23 cellular contexts compared by ENCODE assay signal in the genomic region with DNA sequence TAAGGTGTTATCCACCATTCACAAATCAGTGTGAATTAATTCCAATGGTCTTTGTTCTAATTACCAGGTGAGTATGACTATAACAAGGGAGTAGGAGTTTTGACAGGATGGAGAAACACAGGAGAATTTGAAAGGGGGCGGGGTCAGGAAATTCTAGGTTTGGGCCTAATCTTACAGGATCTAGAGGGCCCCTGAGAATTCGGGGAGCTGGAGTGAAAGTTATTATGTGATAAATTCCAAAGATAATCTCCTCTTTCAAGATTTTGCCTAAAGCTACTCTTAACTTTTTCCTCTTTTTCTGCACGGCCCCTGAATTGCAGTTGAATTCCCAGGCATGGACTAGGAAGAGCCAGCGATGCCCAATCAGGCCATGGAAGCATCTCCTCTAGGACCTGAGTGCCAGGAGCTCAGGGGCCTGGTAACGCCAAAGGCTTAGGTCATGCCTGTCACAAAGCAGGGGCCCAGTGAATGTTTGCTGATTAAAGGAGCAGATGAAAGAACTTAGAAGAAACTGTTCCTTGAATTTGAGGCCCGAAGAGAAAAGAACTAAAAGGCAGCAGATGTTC.
DNase-seq lines count a peak whose midpoint lies in the region; FAIRE-seq and TF ChIP-seq lines count a peak whose summit lies in the region.
"Had no signal": no experiment of that assay in that cellular context is flagged by ENCODE, and none has a peak within 500 bp of the region (broad histone marks: within the 10 kb centered on the region; RNA-seq: fewer than 3 reads in every experiment).

No MANE protein-coding gene starts in this region.

- H3K27me3 ChIP-seq in mammary epithelial cell (ENCODE audit: insufficient read depth, low read length) (no peaks in the 10 kb centered on the region), PC-9 (ENCODE audit: insufficient read depth, low read depth) (no peaks in the 10 kb centered on the region), mesendoderm (ENCODE audit: insufficient read depth, low read length, poor library complexity) (no peaks in the 10 kb centered on the region), thymus (ENCODE audit: control insufficient read depth, insufficient read depth) (no peaks in the 10 kb centered on the region), WERI-Rb-1 (ENCODE audit: insufficient read depth, low read depth, severe bottlenecking) (no peaks in the 10 kb centered on the region)
- H3K27me3 ChIP-seq: BE2C, body of pancreas, transverse colon had no signal

- POLR2A ChIA-PET in MCF 10A (lab: Yijun Ruan, JAX) = interaction anchor here (0.6 to 0.9 kb wide), 3 partner anchors 10 to 611 kb away, joined by 3 to 4 read pairs (median 3); no protein-coding TSS in a partner anchor
- POLR2A ChIA-PET in PC-9 (lab: Charles Lee; ENCODE audit: unreplicated experiment) = no interaction called here

- no peaks in the 10 kb centered on the region for H3K9me3 ChIP-seq in mammary epithelial cell (replicated peaks; ENCODE audit: insufficient read depth, low read length)
- no peaks in the 10 kb centered on the region for H3K9me3 ChIP-seq in PC-9 (ENCODE audit: insufficient read depth, low read depth)
- H3K9me3 ChIP-seq in thymus (ENCODE audit: control insufficient read depth) = no peaks in the 10 kb centered on the region
- no peaks in the 10 kb centered on the region for H3K9me3 ChIP-seq in WERI-Rb-1 (ENCODE audit: severe bottlenecking)
- H3K9me3 ChIP-seq: BE2C, body of pancreas, prostate gland, transverse colon had no signal

- CTCF ChIA-PET in mammary epithelial cell (lab: Charles Lee; ENCODE audit: low non-redundant PET) = no interaction called here
- CTCF ChIA-PET in MCF 10A (lab: Yijun Ruan, JAX) = interaction anchor here (0.6 to 1.2 kb wide), 2 partner anchors 15 to 406 kb away, joined by 3 read pairs; no protein-coding TSS in a partner anchor
- CTCF ChIA-PET in PC-9 (lab: Charles Lee) = no interaction called here

- no peaks in the 10 kb centered on the region for H3K9me3 Mint-ChIP-seq in MCF 10A (ENCODE audit: unreplicated experiment)
- H3K9me3 Mint-ChIP-seq: activated T-cell treated with anti-CD3 and anti-CD28 coated beads, Interleukin-2, amount 50 U/mL, for 4 hours; IgD-negative memory B cell had no signal

- BruUV-seq in mammary epithelial cell (replicated peaks; lab: Mats Ljungman, UMichigan) (no TSS peak), MCF 10A (replicated peaks; lab: Mats Ljungman, UMichigan) (no TSS peak), PC-9 (replicated peaks; lab: Mats Ljungman, UMichigan) (no TSS peak)

- peak overlapping the region; percentile 12 for H2BK5ac ChIP-seq in mesendoderm (ENCODE audit: low read length)

- H3K79me2 ChIP-seq in mammary epithelial cell (ENCODE audit: insufficient read depth, low read length) = no peaks in the 10 kb centered on the region
- no peaks in the 10 kb centered on the region for H3K79me2 ChIP-seq in PC-9 (ENCODE audit: low read depth)
- no peaks in the 10 kb centered on the region for H3K79me2 ChIP-seq in mesendoderm (ENCODE audit: control insufficient read depth, insufficient read depth, low read length)

- TF ChIP-seq CTCF in mammary epithelial cell (conservative IDR thresholded peaks at IDR 0.05 in 1 of 2, IDR thresholded peaks at IDR 0.05 in 1 of 2; ENCODE audit: extremely low read depth in 1 of 2, insufficient read depth in 1 of 2, low read depth in 1 of 2, low read length in 2 of 2) = no peak
- TF ChIP-seq CTCF in MCF 10A (IDR thresholded peaks at IDR 0.05; ENCODE audit: unreplicated experiment) = no peak
- TF ChIP-seq CTCF in PC-9 (conservative IDR thresholded peaks at IDR 0.05) = no peak
- TF ChIP-seq CTCF in WERI-Rb-1 (IDR thresholded peaks at IDR 0.05; ENCODE audit: low read depth, low read length) = no peak

- no peaks in the 10 kb centered on the region for H3K36me3 ChIP-seq in mammary epithelial cell (ENCODE audit: insufficient read depth, low read length)
- 0 out of 2 replicates have a peak, but pooled peaks cover 6% of the 10 kb centered on the region for H3K36me3 ChIP-seq in PC-9 (ENCODE audit: low read depth)
- no peaks in the 10 kb centered on the region for H3K36me3 ChIP-seq in mesendoderm (ENCODE audit: control insufficient read depth, insufficient read depth, low read length)
- no peaks in the 10 kb centered on the region for H3K36me3 ChIP-seq in thymus (ENCODE audit: control insufficient read depth, insufficient read depth)
- peaks cover 9% of the 10 kb centered on the region; the same call in 1 of the 2 replicates for H3K36me3 ChIP-seq in WERI-Rb-1
- H3K36me3 ChIP-seq: BE2C, prostate gland, transverse colon had no signal

- H2BK120ac ChIP-seq in mesendoderm (ENCODE audit: low read depth, low read length) = peak overlapping the region; percentile 39

- H3K4me1 ChIP-seq in mammary epithelial cell (ENCODE audit: insufficient read depth, low read length) (peaks cover 24% of the 10 kb centered on the region), PC-9 (replicated peaks; ENCODE audit: insufficient read depth) (peaks cover 51% of the 10 kb centered on the region), mesendoderm (ENCODE audit: control insufficient read depth, low read depth, low read length) (peaks cover 23% of the 10 kb centered on the region), thymus (ENCODE audit: control insufficient read depth, insufficient read depth, low read length) (peaks cover 8% of the 10 kb centered on the region)
- H3K4me1 ChIP-seq: BE2C, body of pancreas, prostate gland, transverse colon had no signal

- H2AFZ ChIP-seq in mammary epithelial cell (ENCODE audit: low read depth, low read length) (peak overlapping the region; percentile 23), PC-9 (no peak overlapping the region)

- no peaks in the 10 kb centered on the region for H4K20me1 ChIP-seq in mammary epithelial cell (ENCODE audit: insufficient read depth, low read length)
- no peaks in the 10 kb centered on the region for H4K20me1 ChIP-seq in PC-9 (ENCODE audit: insufficient read depth)

- H3F3A ChIP-seq in PC-9 (ENCODE audit: insufficient read depth, low read depth) = peaks cover 21% of the 10 kb centered on the region

- H3K4me1 Mint-ChIP-seq in MCF 10A (ENCODE audit: insufficient read depth, unreplicated experiment) = no peaks in the 10 kb centered on the region
- H3K4me1 Mint-ChIP-seq: IgD-negative memory B cell had no signal

- H3K36me3 Mint-ChIP-seq in MCF 10A (ENCODE audit: insufficient read depth, unreplicated experiment) = no peaks in the 10 kb centered on the region
- H3K36me3 Mint-ChIP-seq: IgD-negative memory B cell had no signal

- peaks cover 2% of the 10 kb centered on the region for H3K79me1 ChIP-seq in mesendoderm (ENCODE audit: low read length)

- intact Hi-C loops in mammary epithelial cell (cut with micrococcal nuclease) = no loop called here
- intact Hi-C loops in MCF 10A (cut with micrococcal nuclease) = no loop called here
- intact Hi-C loops in PC-9 (cut with micrococcal nuclease; ENCODE audit: unreplicated experiment) = no loop called here

- H3K9me2 ChIP-seq in PC-9 (ENCODE audit: insufficient read depth) = no peaks in the 10 kb centered on the region

- no peak for FAIRE-seq in H54 (lab: Jason Lieb, UNC)
- FAIRE-seq: GM12878 had no signal

- no peak for TF ChIP-seq POLR2A in H54 (IDR thresholded peaks at IDR 0.05; ENCODE audit: low read depth, low read length)

- peak overlapping the region; percentile 45 for H3K56ac ChIP-seq in mesendoderm (ENCODE audit: low read length)

- no peak overlapping the region for H4K8ac ChIP-seq in mesendoderm (ENCODE audit: low read depth, low read length)

- H4K5ac ChIP-seq in mesendoderm (ENCODE audit: low read length) = no peak overlapping the region

- in situ Hi-C loops in mammary epithelial cell (cut with MboI; ENCODE audit: low sequenced_read_pairs in 2 of 2) = no loop called here

- no peak overlapping the region for H3K4ac ChIP-seq in mesendoderm (ENCODE audit: low read depth, low read length)

- H3K4me3 ChIP-seq in mammary epithelial cell (replicated peaks in 1 of 3; ENCODE audit: insufficient read depth in 1 of 3, low read depth in 2 of 3, low read length in 3 of 3) = no peak overlapping the region
- no peak overlapping the region for H3K4me3 ChIP-seq in PC-9
- no peak overlapping the region for H3K4me3 ChIP-seq in mesendoderm (ENCODE audit: low read length)
- H3K4me3 ChIP-seq in thymus (ENCODE audit: low read length) = no peak overlapping the region
- no peak overlapping the region for H3K4me3 ChIP-seq in WERI-Rb-1 (ENCODE audit: low read depth, low read length)
- H3K4me3 ChIP-seq: body of pancreas, GM12878, prostate gland, transverse colon had no signal

- no peak overlapping the region for H3K4me2 ChIP-seq in mammary epithelial cell (ENCODE audit: insufficient read depth, low read depth, low read length)
- 0 out of 2 replicates have a peak overlapping the region, but pooled peaks have one; percentile 0 for H3K4me2 ChIP-seq in PC-9
- no peak overlapping the region for H3K4me2 ChIP-seq in mesendoderm (ENCODE audit: low read length)

- H3K4me3 Mint-ChIP-seq in MCF 10A (ENCODE audit: unreplicated experiment) = no peak overlapping the region
- H3K4me3 Mint-ChIP-seq: activated CD4-positive, alpha-beta T cell treated with anti-CD3 and anti-CD28 coated beads for 36 hours; activated T-cell treated with anti-CD3 and anti-CD28 coated beads, Interleukin-2, amount 50 U/mL, for 4 hours; IgD-negative memory B cell had no signal

- no peak overlapping the region for H2AK5ac ChIP-seq in mesendoderm (ENCODE audit: low read length)

- 88% methylated on average over 6 of the region's 6 CpGs for WGBS in mammary epithelial cell (ENCODE audit: low coverage, missing lambda C conversion rate)
- WGBS in mesendoderm (ENCODE audit: extremely low coverage, insufficient coverage, low lambda C conversion rate) = no CpG with 5 or more reads among the region's 6 CpGs
- 82% methylated on average over 6 of the region's 6 CpGs for WGBS in thymus

- H3K27ac Mint-ChIP-seq in MCF 10A (ENCODE audit: low read depth, unreplicated experiment) = no peak overlapping the region
- H3K27ac Mint-ChIP-seq: activated CD4-positive, alpha-beta T cell treated with anti-CD3 and anti-CD28 coated beads for 36 hours; IgD-negative memory B cell; T-helper 17 cell had no signal

- no peak for DNase-seq in mammary epithelial cell
- no peak for DNase-seq in MCF 10A (ENCODE audit: unreplicated experiment)
- DNase-seq in PC-9 = no peak
- peak; percentile 52 for DNase-seq in mesendoderm
- no peak for DNase-seq in WERI-Rb-1
- DNase-seq in activated CD4-positive, alpha-beta T cell treated with anti-CD3 and anti-CD28 coated beads, Interleukin-2, amount 50 U/mL, for 1 hour = no peak
- DNase-seq in H54 (ENCODE audit: insufficient read length, low spot score) = no peak
- DNase-seq: activated CD4-positive, alpha-beta T cell treated with anti-CD3 and anti-CD28 coated beads for 36 hours; activated naive CD4-positive, alpha-beta T cell; activated T-cell treated with anti-CD3 and anti-CD28 coated beads, Interleukin-2, amount 50 U/mL, for 4 hours; BE2C; body of pancreas; DMS79 treated with DMSO at 0.1 percent for 48 hours; effector CD8-positive, alpha-beta T cell; erythroblast; foreskin fibroblast; NCI-H2081 treated with DMSO at 0.1 percent for 48 hours; T-helper 17 cell; transverse colon had no signal

- dilution Hi-C loops in mammary epithelial cell (cut with HindIII; ENCODE audit: low sequenced_read_pairs) = no loop called here

- no peaks in the 10 kb centered on the region for H3K27me3 Mint-ChIP-seq in MCF 10A (ENCODE audit: insufficient read depth, unreplicated experiment)
- H3K27me3 Mint-ChIP-seq: activated CD4-positive, alpha-beta T cell treated with anti-CD3 and anti-CD28 coated beads for 36 hours; IgD-negative memory B cell had no signal

- H3K9ac ChIP-seq in mammary epithelial cell (ENCODE audit: insufficient read depth, low read length) (no peak overlapping the region), mesendoderm (ENCODE audit: low read length) (no peak overlapping the region)

- H3K18ac ChIP-seq in mesendoderm (ENCODE audit: low read length) = peak overlapping the region; percentile 52

- H3K27ac ChIP-seq in mammary epithelial cell (ENCODE audit: insufficient read depth, low read depth, low read length) (no peak overlapping the region), PC-9 (no peak overlapping the region), mesendoderm (ENCODE audit: low read depth, low read length) (peak overlapping the region; percentile 40), thymus (ENCODE audit: low read depth) (peak overlapping the region; percentile 21), WERI-Rb-1 (no peak overlapping the region)
- H3K27ac ChIP-seq: body of pancreas, prostate gland, transverse colon had no signal

- no peak overlapping the region for H2BK15ac ChIP-seq in mesendoderm (replicated peaks; ENCODE audit: low read depth)

- H3K23ac ChIP-seq in mesendoderm (ENCODE audit: low read length) = no peak overlapping the region

Comparison
In these comparisons a context has a peak if more than half of its experiments do, and no peak if none do; other contexts are left out.
1. H3K27ac ChIP-seq: peak in mesendoderm (single experiment) and thymus (single experiment); none in mammary epithelial cell (single experiment), PC-9 (single experiment) and WERI-Rb-1 (single experiment).